13 cellular contexts compared by ENCODE assay signal in genomic region chr17:29257756-29258155, GRCh38. TPM values are rescaled to one million over a fixed set of nuclear protein-coding genes. Genes with fewer than 3 reads are reported as not detected.
DNase-seq lines count a peak whose midpoint lies in the region; TF ChIP-seq lines count a peak whose summit lies in the region.
"Had no signal": no experiment of that assay in that cellular context is flagged by ENCODE, and none has a peak within 500 bp of the region (broad histone marks: within the 10 kb centered on the region; RNA-seq: fewer than 3 reads in every experiment).

No MANE protein-coding gene starts in this region.

- TF ChIP-seq CTCF in esophagus muscularis mucosa (IDR thresholded peaks at IDR 0.05) (no peak), sigmoid colon (IDR thresholded peaks at IDR 0.05) (no peak)

- no peaks in the 10 kb centered on the region for H3K9me3 ChIP-seq in esophagus muscularis mucosa
- H3K9me3 ChIP-seq in sigmoid colon: no peaks in the 10 kb centered on the region

- H3K27me3 ChIP-seq in esophagus muscularis mucosa: no peaks in the 10 kb centered on the region
- H3K27me3 ChIP-seq in sigmoid colon: no peaks in the 10 kb centered on the region

- H3K27ac ChIP-seq in esophagus muscularis mucosa (replicated peaks in 1 of 4): peak overlapping the region; percentile 64 to 77 (median 72)
- peak overlapping the region; percentile 64 to 78 (median 70) for H3K27ac ChIP-seq in sigmoid colon
- no peak overlapping the region for H3K27ac ChIP-seq in substantia nigra (ENCODE audit: low read depth, low read length, poor library complexity, severe bottlenecking)

- H3K36me3 ChIP-seq in esophagus muscularis mucosa: peaks cover 3 to 35% (median 20%) of the 10 kb centered on the region in 4 donors
- H3K36me3 ChIP-seq in sigmoid colon: peaks cover 0 to 25% (median under 1%) of the 10 kb centered on the region in 4 donors

- no peak for TF ChIP-seq EP300 in esophagus muscularis mucosa (IDR thresholded peaks at IDR 0.05)
- TF ChIP-seq EP300 in sigmoid colon (IDR thresholded peaks at IDR 0.05): no peak

- intact Hi-C loops in esophagus muscularis mucosa (cut with DNase I): loop anchor here (2.0 to 5.0 kb wide), 2 partner anchors 35 to 77 kb away; partner anchors contain the start of genes MYO18A and NUFIP2
- intact Hi-C loops in sigmoid colon (cut with DNase I): loop anchor here (2.0 kb wide), 1 partner anchor 33 kb away; no protein-coding TSS in a partner anchor

- DNase-seq in CD1c-positive myeloid dendritic cell (ENCODE audit: extremely low spot score) (peak; percentile 76), MV-4-11 (lab: John Stamatoyannopoulos, UW) (peak; percentile 62), esophagus muscularis mucosa (ENCODE audit: extremely low spot score) (no peak), sigmoid colon (no peak), substantia nigra (lab: John Stamatoyannopoulos, UW) (no peak), NCI-H2081 treated with DMSO at 0.1 percent for 48 hours (lab: John Stamatoyannopoulos, UW) (no peak), cerebellar nuclear complex (lab: John Stamatoyannopoulos, UW) (no peak)
- no peak for DNase-seq in activated CD4-positive, CD25-positive, alpha-beta regulatory T cell treated with anti-CD3 and anti-CD28 coated beads, Interleukin-2, amount 50 U/mL, for 72 hours
- DNase-seq: activated CD8-positive, alpha-beta memory T cell treated with anti-CD3 and anti-CD28 coated beads, Interleukin-2, amount 10 ng/mL, durations not matched to agents 7 days and 5 days; H9; NCI-H2081 had no signal

- H3K4me3 ChIP-seq in esophagus muscularis mucosa (peak overlapping the region; percentile 3 to 37 (median 30)), sigmoid colon (peak overlapping the region in 2 of 4 donors; percentile 29 to 34)
- H3K4me3 ChIP-seq: skin epidermis had no signal

- 61% methylated on average over 3 of the region's 3 CpGs for WGBS in esophagus muscularis mucosa
- 79 to 87% methylated on average over 3 of the region's 3 CpGs for WGBS in sigmoid colon, 2 donors

- TF ChIP-seq POLR2A in esophagus muscularis mucosa (IDR thresholded peaks at IDR 0.05; ENCODE audit: low read depth) (no peak), sigmoid colon (IDR thresholded peaks at IDR 0.05) (no peak)

- H3K4me1 ChIP-seq in esophagus muscularis mucosa (peaks cover 44 to 73% (median 69%) of the 10 kb centered on the region in 4 donors), sigmoid colon (peaks cover 0 to 49% (median 44%) of the 10 kb centered on the region in 4 donors)

RNA-seq across cellular contexts. Expression of gene CRYBA1, which starts 11.1 kb away (rescaled TPM):
- not detected for total RNA-seq in esophagus muscularis mucosa
- not detected for total RNA-seq in sigmoid colon
- not detected for polyA plus RNA-seq in sigmoid colon
- total RNA-seq: activated CD8-positive, alpha-beta memory T cell treated with anti-CD3 and anti-CD28 coated beads, Interleukin-2, amount 10 ng/mL, durations not matched to agents 7 days and 5 days; H9 had no signal
- polyA plus RNA-seq: adipose tissue had no signal

RNA-seq across cellular contexts. Expression of gene NUFIP2, which starts 36.2 kb away (rescaled TPM):
- total RNA-seq in esophagus muscularis mucosa (10 to 100 TPM; 27.6 to 37.6 (median 30.5) TPM), sigmoid colon (10 to 100 TPM; 26.5 to 30.7 (median 27.4) TPM)
- 10 to 100 TPM in 1 of 3 donors, 1 to 10 TPM in 2; 6.6 to 14.1 (median 6.7) TPM for polyA plus RNA-seq in sigmoid colon

Comparison
In these comparisons a context has a peak if more than half of its experiments do, and no peak if none do; other contexts are left out.
1. DNase-seq: peak in CD1c-positive myeloid dendritic cell (single experiment) and MV-4-11 (single experiment); none in esophagus muscularis mucosa (single experiment), sigmoid colon (single experiment), substantia nigra (0 of 49), NCI-H2081 treated with DMSO at 0.1 percent for 48 hours (single experiment), activated CD4-positive, CD25-positive, alpha-beta regulatory T cell treated with anti-CD3 and anti-CD28 coated beads, Interleukin-2, amount 50 U/mL, for 72 hours (single experiment) and cerebellar nuclear complex (0 of 2).